ENCODE assay signal across 9 cellular contexts in genomic region chr16:85615014-85615851, GRCh38. TPM values are rescaled to one million over a fixed set of nuclear protein-coding genes. Genes with fewer than 3 reads are reported as not detected.
DNase-seq lines count a peak whose midpoint lies in the region; ATAC-seq, FAIRE-seq and TF ChIP-seq lines count a peak whose summit lies in the region.
"Had no signal": no experiment of that assay in that cellular context is flagged by ENCODE, and none has a peak within 500 bp of the region (broad histone marks: within the 10 kb centered on the region; RNA-seq: fewer than 3 reads in every experiment).

No MANE protein-coding gene starts in this region.

- H2AFZ ChIP-seq in keratinocyte (ENCODE audit: control insufficient read depth, low read length): peak overlapping the region; percentile 62

- H3K79me2 ChIP-seq in keratinocyte (ENCODE audit: control insufficient read depth, insufficient read depth, low read length): peaks cover 5% of the 10 kb centered on the region

- peaks cover 31% of the 10 kb centered on the region for H3K4me1 Mint-ChIP-seq in activated naive CD4-positive, alpha-beta T cell treated with anti-CD3 and anti-CD28 coated beads, Interleukin-2, amount 50 U/mL, for 24 hours

- peak in 2 of 3 experiments; percentile 7 to 15 for TF ChIP-seq CTCF in keratinocyte (optimal IDR thresholded peaks at IDR 0.05 in 1 of 3, IDR thresholded peaks at IDR 0.05 in 1 of 3, conservative IDR thresholded peaks at IDR 0.05 in 1 of 3; ENCODE audit: extremely low read depth in 1 of 3, insufficient read depth in 2 of 3, low read length in 3 of 3)

- no peaks in the 10 kb centered on the region for H3K9me3 Mint-ChIP-seq in activated naive CD4-positive, alpha-beta T cell treated with anti-CD3 and anti-CD28 coated beads, Interleukin-2, amount 50 U/mL, for 24 hours

- H3K27me3 Mint-ChIP-seq in activated naive CD4-positive, alpha-beta T cell treated with anti-CD3 and anti-CD28 coated beads, Interleukin-2, amount 50 U/mL, for 24 hours: peaks cover 4% of the 10 kb centered on the region

- H3K9me3 ChIP-seq in NT2/D1 (ENCODE audit: insufficient read depth, low read length) (no peaks in the 10 kb centered on the region), keratinocyte (ENCODE audit: control insufficient read depth, low read depth, low read length) (no peaks in the 10 kb centered on the region)
- H3K9me3 ChIP-seq: ovary had no signal

- H4K20me1 ChIP-seq in keratinocyte (ENCODE audit: control insufficient read depth, extremely low read depth, insufficient read depth, low read length): peaks cover 12% of the 10 kb centered on the region

- H3K27me3 ChIP-seq in NT2/D1 (ENCODE audit: insufficient read depth, insufficient read length) (no peaks in the 10 kb centered on the region), keratinocyte (ENCODE audit: control insufficient read depth, extremely low read depth, insufficient read depth, low read length) (no peaks in the 10 kb centered on the region)
- H3K27me3 ChIP-seq: ovary had no signal

- no peak overlapping the region for H3K27ac Mint-ChIP-seq in activated naive CD4-positive, alpha-beta T cell treated with anti-CD3 and anti-CD28 coated beads, Interleukin-2, amount 50 U/mL, for 24 hours

- FAIRE-seq in keratinocyte (lab: Jason Lieb, UNC): peak; percentile 51

- H3K36me3 ChIP-seq in NT2/D1 (ENCODE audit: insufficient read depth, insufficient read length, low read length) (peaks cover 23% of the 10 kb centered on the region), keratinocyte (ENCODE audit: control insufficient read depth in 2 of 2, extremely low read depth in 1 of 2, insufficient read depth in 2 of 2, low read length in 2 of 2) (peaks cover 0 to 2% of the 10 kb centered on the region in 2 experiments)
- H3K36me3 ChIP-seq: ovary had no signal

- dilution Hi-C loops in keratinocyte (cut with MboI; ENCODE audit: extremely low pct_ligation_motif_present, low sequenced_read_pairs): no loop called here

- H3K4me2 ChIP-seq in keratinocyte (ENCODE audit: control insufficient read depth, extremely low read depth, insufficient read depth, low read depth, low read length): peak overlapping the region; percentile 81

- H3K4me3 ChIP-seq in NT2/D1 (ENCODE audit: insufficient read length, low read depth) (peak overlapping the region; percentile 61), keratinocyte (ENCODE audit: control insufficient read depth in 2 of 3, extremely low read depth in 1 of 3, insufficient read depth in 2 of 3, low read depth in 1 of 3, low read length in 3 of 3) (peak overlapping the region; percentile 44 to 67 (median 62))
- H3K4me3 ChIP-seq: ovary had no signal

- peak overlapping the region; percentile 64 for H3K4me3 Mint-ChIP-seq in activated naive CD4-positive, alpha-beta T cell treated with anti-CD3 and anti-CD28 coated beads, Interleukin-2, amount 50 U/mL, for 24 hours

- H3K9ac ChIP-seq in NT2/D1 (ENCODE audit: insufficient read length, low read depth): peak overlapping the region; percentile 90
- H3K9ac ChIP-seq in keratinocyte (ENCODE audit: control insufficient read depth, extremely low read depth, insufficient read depth, low read length): peak overlapping the region; percentile 79

- H3K4me1 ChIP-seq in NT2/D1 (ENCODE audit: insufficient read depth, insufficient read length) (peaks cover 39% of the 10 kb centered on the region), keratinocyte (ENCODE audit: control insufficient read depth, extremely low read depth, insufficient read depth, low read length) (peaks cover 37% of the 10 kb centered on the region)

- no peak for ATAC-seq in GM21528 (IDR thresholded peaks at IDR 0.05; ENCODE audit: low FRiP score, unreplicated experiment)

- H3K27ac ChIP-seq in keratinocyte (ENCODE audit: control insufficient read depth, insufficient read depth, low read length): peak overlapping the region; percentile 89
- H3K27ac ChIP-seq: ovary had no signal

- H3K36me3 Mint-ChIP-seq in activated naive CD4-positive, alpha-beta T cell treated with anti-CD3 and anti-CD28 coated beads, Interleukin-2, amount 50 U/mL, for 24 hours: no peaks in the 10 kb centered on the region

- DNase-seq in GF-D8 (lab: John Stamatoyannopoulos, UW) (peak; percentile 13), NT2/D1 (ENCODE audit: low read depth, low spot score) (no peak), keratinocyte (ENCODE audit: low read depth, low spot score) (peak; percentile 63), NCI-H524 treated with DMSO at 0.1 percent for 48 hours (lab: John Stamatoyannopoulos, UW) (no peak), NCI-H1105 (lab: John Stamatoyannopoulos, UW) (no peak)
- DNase-seq in stimulated activated CD4-positive, alpha-beta T cell treated with anti-CD3 and anti-CD28 coated beads, Interleukin-4, amount 100 ng/mL, for 48 hours (ENCODE audit: low read depth in 2 of 2): peak; percentile 30 to 56

- H3K9me1 ChIP-seq in keratinocyte (ENCODE audit: control insufficient read depth, extremely low read depth, insufficient read depth, low read length): no peaks in the 10 kb centered on the region

RNA-seq across cellular contexts. Expression of gene GSE1, which starts 2.1 kb away (rescaled TPM):
- polyA plus RNA-seq in keratinocyte: 4.3 to 6.2 TPM (median 5.0 TPM) in 3 replicates
- 16.7 TPM for polyA plus RNA-seq in keratinocyte (2011; ENCODE audit: low read depth)
- 5.7 and 5.8 TPM in 2 replicates for polyA plus RNA-seq in keratinocyte (2011; cell fraction: cytosol; rRNA removed)
- polyA plus RNA-seq in keratinocyte (2011; cell fraction: nucleus; rRNA removed): 25.5 and 27.8 TPM in 2 replicates
- 5.8 and 16.8 TPM in 2 replicates for polyA plus RNA-seq in keratinocyte (2012; ENCODE audit: low replicate concordance)
- 6.8 to 9.9 TPM (median 9.3 TPM) in 3 replicates for polyA minus RNA-seq in keratinocyte
- 11.3 TPM for polyA minus RNA-seq in keratinocyte (2011; cell fraction: cytosol; rRNA and poly(A)+ RNA removed)
- polyA minus RNA-seq in keratinocyte (2011; cell fraction: nucleus; rRNA and poly(A)+ RNA removed): 22.2 and 29.6 TPM in 2 replicates

Comparison
In these comparisons a context has a peak if more than half of its experiments do, and no peak if none do; other contexts are left out.
1. DNase-seq: peak in GF-D8 (single experiment), keratinocyte (single experiment) and stimulated activated CD4-positive, alpha-beta T cell treated with anti-CD3 and anti-CD28 coated beads, Interleukin-4, amount 100 ng/mL, for 48 hours (2 of 2); none in NT2/D1 (single experiment), NCI-H524 treated with DMSO at 0.1 percent for 48 hours (single experiment) and NCI-H1105 (single experiment).